ENCODE assay signal across 10 cellular contexts in genomic region chr12:67433393-67434175, GRCh38.
A peak's percentile ranks its signal among the peaks of the same experiment; 100 is the strongest.
DNase-seq lines count a peak whose midpoint lies in the region; ATAC-seq, FAIRE-seq and TF ChIP-seq lines count a peak whose summit lies in the region.
"Had no signal": no experiment of that assay in that cellular context is flagged by ENCODE, and none has a peak within 500 bp of the region (broad histone marks: within the 10 kb centered on the region; RNA-seq: fewer than 3 reads in every experiment).

No MANE protein-coding gene starts in this region.

- H3K4me1 ChIP-seq in KMS-11 (ENCODE audit: low read depth, poor library complexity, severe bottlenecking) = peaks cover 45% of the 10 kb centered on the region
- peaks cover 3 to 44% (median 6%) of the 10 kb centered on the region in 3 donors for H3K4me1 ChIP-seq in gastroesophageal sphincter

- peaks cover 6% of the 10 kb centered on the region for H3K27me3 Mint-ChIP-seq in activated T-cell treated with anti-CD3 and anti-CD28 coated beads, Interleukin-2, amount 50 U/mL, for 72 hours (ENCODE audit: low read depth)

- no peak for TF ChIP-seq EP300 in gastroesophageal sphincter (IDR thresholded peaks at IDR 0.05)

- peak; percentile 73 for FAIRE-seq in GM18507 (lab: Jason Lieb, UNC)
- FAIRE-seq in islet of Langerhans (lab: Jason Lieb, UNC) = peak; percentile 97

- peak overlapping the region; percentile 54 for H3K4me2 ChIP-seq in KMS-11

- no peak overlapping the region for H3K9ac ChIP-seq in KMS-11

- no peaks in the 10 kb centered on the region for H3K9me3 ChIP-seq in gastroesophageal sphincter

- no peak overlapping the region for H3K4me3 Mint-ChIP-seq in activated T-cell treated with anti-CD3 and anti-CD28 coated beads, Interleukin-2, amount 50 U/mL, for 72 hours
- H3K4me3 Mint-ChIP-seq: activated naive CD8-positive, alpha-beta T cell treated with anti-CD3 and anti-CD28 coated beads, Interleukin-2, amount 50 U/mL, for 24 hours; immature natural killer cell had no signal

- H3K27me3 ChIP-seq in KMS-11 (ENCODE audit: insufficient read depth, low read depth) (no peaks in the 10 kb centered on the region), gastroesophageal sphincter (no peaks in the 10 kb centered on the region)

- H2AFZ ChIP-seq in KMS-11 (ENCODE audit: low read depth) = no peak overlapping the region; the same call in 1 of the 2 replicates

- TF ChIP-seq CTCF in KMS-11 (conservative IDR thresholded peaks at IDR 0.05; ENCODE audit: low read depth, low read length) = no peak
- TF ChIP-seq CTCF in gastroesophageal sphincter (IDR thresholded peaks at IDR 0.05) = no peak

- no peaks in the 10 kb centered on the region for H3K36me3 ChIP-seq in KMS-11 (ENCODE audit: insufficient read depth)
- H3K36me3 ChIP-seq in gastroesophageal sphincter = no peaks in the 10 kb centered on the region

- ATAC-seq in GM21825 (IDR thresholded peaks at IDR 0.05; ENCODE audit: unreplicated experiment) (peak; percentile 90), gastroesophageal sphincter (no peak)
- no peak for ATAC-seq in activated T-cell treated with anti-CD3 and anti-CD28 coated beads, Interleukin-2, amount 50 U/mL, for 72 hours (replicated peaks in 1 of 2)
- ATAC-seq: activated naive CD8-positive, alpha-beta T cell treated with anti-CD3 and anti-CD28 coated beads, Interleukin-2, amount 50 U/mL, for 24 hours had no signal

- H3K79me2 ChIP-seq in KMS-11 (ENCODE audit: insufficient read depth, low read depth) = no peaks in the 10 kb centered on the region

- peaks cover 9% of the 10 kb centered on the region for H3K4me1 Mint-ChIP-seq in activated T-cell treated with anti-CD3 and anti-CD28 coated beads, Interleukin-2, amount 50 U/mL, for 72 hours (ENCODE audit: low read depth)

- WGBS in gastroesophageal sphincter (ENCODE audit: low coverage in 1 of 2), 2 donors = 57 to 73% methylated on average over 5 of the region's 6 CpGs

- H3K9me3 Mint-ChIP-seq in activated T-cell treated with anti-CD3 and anti-CD28 coated beads, Interleukin-2, amount 50 U/mL, for 72 hours = peaks cover 0 to 2% of the 10 kb centered on the region in 2 donors
- H3K9me3 Mint-ChIP-seq: immature natural killer cell had no signal

- H3K27ac ChIP-seq in KMS-11 (peak overlapping the region; percentile 58), gastroesophageal sphincter (no peak overlapping the region)

- DNase-seq in GM18507 (ENCODE audit: extremely low spot score, insufficient read length, low read depth) (no peak), NCI-H187 (lab: John Stamatoyannopoulos, UW) (no peak), nucleus accumbens (lab: John Stamatoyannopoulos, UW) (no peak)
- DNase-seq in activated T-cell treated with anti-CD3 and anti-CD28 coated beads, Interleukin-2, amount 50 U/mL, for 72 hours = no peak
- DNase-seq: activated naive CD8-positive, alpha-beta T cell treated with anti-CD3 and anti-CD28 coated beads, Interleukin-2, amount 50 U/mL, for 24 hours; immature natural killer cell had no signal

- no peaks in the 10 kb centered on the region for H4K20me1 ChIP-seq in KMS-11 (ENCODE audit: insufficient read depth)

- no peak overlapping the region for H3K4me3 ChIP-seq in KMS-11 (IDR thresholded peaks at IDR 0.05; ENCODE audit: insufficient read depth, low read depth, low read length)
- no peak overlapping the region for H3K4me3 ChIP-seq in gastroesophageal sphincter

- H3K27ac Mint-ChIP-seq in activated T-cell treated with anti-CD3 and anti-CD28 coated beads, Interleukin-2, amount 50 U/mL, for 72 hours = no peak overlapping the region
- H3K27ac Mint-ChIP-seq: activated naive CD8-positive, alpha-beta T cell treated with anti-CD3 and anti-CD28 coated beads, Interleukin-2, amount 50 U/mL, for 24 hours; immature natural killer cell had no signal

- no peaks in the 10 kb centered on the region for H3K36me3 Mint-ChIP-seq in activated T-cell treated with anti-CD3 and anti-CD28 coated beads, Interleukin-2, amount 50 U/mL, for 72 hours (ENCODE audit: insufficient read depth in 2 of 2)
- H3K36me3 Mint-ChIP-seq: immature natural killer cell had no signal

- no peak for TF ChIP-seq POLR2A in gastroesophageal sphincter (IDR thresholded peaks at IDR 0.05)
